Comparison of ENCODE assay signal across 14 cellular contexts in genomic region chr6:35678021-35678654, GRCh38. TPM values are rescaled to one million over a fixed set of nuclear protein-coding genes. Genes with fewer than 3 reads are reported as not detected.
DNase-seq lines count a peak whose midpoint lies in the region; ATAC-seq and TF ChIP-seq lines count a peak whose summit lies in the region.
"Had no signal": no experiment of that assay in that cellular context is flagged by ENCODE, and none has a peak within 500 bp of the region (broad histone marks: within the 10 kb centered on the region; RNA-seq: fewer than 3 reads in every experiment).

No MANE protein-coding gene starts in this region.

- H3K4me1 Mint-ChIP-seq in activated naive CD4-positive, alpha-beta T cell treated with anti-CD3 and anti-CD28 coated beads for 36 hours (ENCODE audit: low read depth): peaks cover 87% of the 10 kb centered on the region
- peaks cover 59% of the 10 kb centered on the region for H3K4me1 Mint-ChIP-seq in T-helper 17 cell
- H3K4me1 Mint-ChIP-seq in endodermal cell: peaks cover 41% of the 10 kb centered on the region

- in situ Hi-C loops in transverse colon (cut with MboI; ENCODE audit: low pct_ligation_motif_present in 1 of 4, low pct_unique_long_range_greater_than_20kb in 1 of 4, low sequenced_read_pairs in 3 of 4): no loop called here
- in situ Hi-C loops in GM13976 (cut with MboI; ENCODE audit: low sequenced_read_pairs, unreplicated experiment): no loop called here

- TF ChIP-seq POLR2A in transverse colon (IDR thresholded peaks at IDR 0.05): no peak

- H3K9me3 Mint-ChIP-seq in activated naive CD4-positive, alpha-beta T cell treated with anti-CD3 and anti-CD28 coated beads for 36 hours: peaks cover 2% of the 10 kb centered on the region
- no peaks in the 10 kb centered on the region for H3K9me3 Mint-ChIP-seq in endodermal cell

- H3K36me3 Mint-ChIP-seq in activated naive CD4-positive, alpha-beta T cell treated with anti-CD3 and anti-CD28 coated beads for 36 hours (ENCODE audit: low read depth): peaks cover 29% of the 10 kb centered on the region
- peaks cover 6% of the 10 kb centered on the region for H3K36me3 Mint-ChIP-seq in T-helper 17 cell (ENCODE audit: low read depth)
- H3K36me3 Mint-ChIP-seq in endodermal cell (ENCODE audit: low read depth): peaks cover 10% of the 10 kb centered on the region

- no peaks in the 10 kb centered on the region for H4K20me1 ChIP-seq in smooth muscle cell (ENCODE audit: low read depth)

- no peak overlapping the region for H2AFZ ChIP-seq in smooth muscle cell (ENCODE audit: low read depth)

- H3K9ac ChIP-seq in endodermal cell (ENCODE audit: extremely low read depth, low read length, poor library complexity, severe bottlenecking) (no peak overlapping the region), smooth muscle cell (ENCODE audit: low read depth) (no peak overlapping the region)

- TF ChIP-seq CTCF in endodermal cell (conservative IDR thresholded peaks at IDR 0.05): no peak
- no peak for TF ChIP-seq CTCF in smooth muscle cell (IDR thresholded peaks at IDR 0.05; ENCODE audit: borderline replicate concordance, insufficient read depth, poor library complexity, severe bottlenecking)
- TF ChIP-seq CTCF in transverse colon (IDR thresholded peaks at IDR 0.05): no peak
- no peak for TF ChIP-seq CTCF in GM13976 (IDR thresholded peaks at IDR 0.05; ENCODE audit: borderline replicate concordance, control extremely low read depth, extremely low read depth, insufficient read depth, missing control alignments)

- no peaks in the 10 kb centered on the region for H3K27me3 Mint-ChIP-seq in activated naive CD4-positive, alpha-beta T cell treated with anti-CD3 and anti-CD28 coated beads for 36 hours (ENCODE audit: low read depth)
- H3K27me3 Mint-ChIP-seq in T-helper 17 cell: no peaks in the 10 kb centered on the region
- no peaks in the 10 kb centered on the region for H3K27me3 Mint-ChIP-seq in endodermal cell (ENCODE audit: insufficient read depth)

- CTCF ChIA-PET in activated naive CD4-positive, alpha-beta T cell treated with anti-CD3 and anti-CD28 coated beads for 36 hours (lab: Charles Lee): interaction anchor here (0.6 to 1.4 kb wide), 7 partner anchors 11 to 415 kb away, joined by 3 to 5 read pairs (median 4); no protein-coding TSS in a partner anchor

- no peaks in the 10 kb centered on the region for H3F3A ChIP-seq in smooth muscle cell (ENCODE audit: low read depth)

- H3K9me3 ChIP-seq in T-helper 17 cell (ENCODE audit: control insufficient read depth, low read length, poor library complexity, severe bottlenecking) (no peaks in the 10 kb centered on the region), endodermal cell (ENCODE audit: control insufficient read depth, low read length) (no peaks in the 10 kb centered on the region), smooth muscle cell (replicated peaks; ENCODE audit: low read depth) (no peaks in the 10 kb centered on the region), transverse colon (no peaks in the 10 kb centered on the region)
- H3K9me3 ChIP-seq: prostate gland had no signal

- no peak overlapping the region for H3K4me3 ChIP-seq in endodermal cell (ENCODE audit: low read length)
- H3K4me3 ChIP-seq in smooth muscle cell: no peak overlapping the region
- no peak overlapping the region for H3K4me3 ChIP-seq in transverse colon
- H3K4me3 ChIP-seq: prostate gland had no signal

- no peak for TF ChIP-seq EP300 in transverse colon (IDR thresholded peaks at IDR 0.05; ENCODE audit: low read depth)

- peak; percentile 29 for ATAC-seq in T-helper 17 cell

- H3K4me2 ChIP-seq in smooth muscle cell: peak overlapping the region; percentile 8

- DNase-seq in activated naive CD4-positive, alpha-beta T cell treated with anti-CD3 and anti-CD28 coated beads for 36 hours: no peak
- DNase-seq in activated naive CD4-positive, alpha-beta T cell (lab: John Stamatoyannopoulos, UW): no peak
- no peak for DNase-seq in T-helper 17 cell
- DNase-seq in endodermal cell: no peak
- DNase-seq in smooth muscle cell (lab: John Stamatoyannopoulos, UW; ENCODE audit: unreplicated experiment): no peak
- DNase-seq in transverse colon: no peak
- DNase-seq in GM13976 (ENCODE audit: low spot score): no peak
- no peak for DNase-seq in posterior vena cava (ENCODE audit: low spot score)
- DNase-seq: activated CD4-positive, alpha-beta T cell treated with anti-CD3 and anti-CD28 coated beads for 48 hours; activated naive CD4-positive, alpha-beta T cell treated with Interleukin-2 at 50 U/mL for 16 hours; MM.1S; NCI-H2171; SW 1271 had no signal

- H3K27me3 ChIP-seq in endodermal cell (ENCODE audit: control insufficient read depth, insufficient read depth, low read length, poor library complexity, severe bottlenecking) (no peaks in the 10 kb centered on the region), smooth muscle cell (ENCODE audit: low read depth) (no peaks in the 10 kb centered on the region), transverse colon (no peaks in the 10 kb centered on the region)

- peak overlapping the region; percentile 13 for H3K4me3 Mint-ChIP-seq in activated naive CD4-positive, alpha-beta T cell treated with anti-CD3 and anti-CD28 coated beads for 36 hours
- H3K4me3 Mint-ChIP-seq in T-helper 17 cell (peak overlapping the region; percentile 82), endodermal cell (no peak overlapping the region)

- WGBS in endodermal cell (ENCODE audit: insufficient coverage in 1 of 2, insufficient read length in 1 of 2), 2 experiments: 85 to 90% methylated on average over 3 of the region's 4 CpGs
- 62% methylated on average over 4 of the region's 4 CpGs for WGBS in smooth muscle cell (ENCODE audit: low lambda C conversion rate)
- WGBS in transverse colon (ENCODE audit: low coverage in 1 of 2), 2 donors: 55 to 63% methylated on average over 3 to 4 of the region's 4 CpGs

- peak overlapping the region; percentile 72 for H3K27ac Mint-ChIP-seq in activated naive CD4-positive, alpha-beta T cell treated with anti-CD3 and anti-CD28 coated beads for 36 hours
- peak overlapping the region; percentile 92 for H3K27ac Mint-ChIP-seq in T-helper 17 cell
- peak overlapping the region; percentile 2 for H3K27ac Mint-ChIP-seq in endodermal cell

- peaks cover 22% of the 10 kb centered on the region for H3K4me1 ChIP-seq in endodermal cell (ENCODE audit: control insufficient read depth, insufficient read depth, low read length)
- no peaks in the 10 kb centered on the region for H3K4me1 ChIP-seq in smooth muscle cell (ENCODE audit: low read depth)
- peaks cover 6 to 83% (median 34%) of the 10 kb centered on the region in 4 donors for H3K4me1 ChIP-seq in transverse colon

- H3K36me3 ChIP-seq in endodermal cell (ENCODE audit: control insufficient read depth, insufficient read depth, low read length) (no peaks in the 10 kb centered on the region), smooth muscle cell (ENCODE audit: low read depth) (no peaks in the 10 kb centered on the region), transverse colon (peaks cover 0 to 30% (median 4%) of the 10 kb centered on the region in 4 donors)

- H3K79me2 ChIP-seq in smooth muscle cell (ENCODE audit: low read depth): no peaks in the 10 kb centered on the region

- H3K27ac ChIP-seq in endodermal cell (ENCODE audit: low read depth, low read length) (no peak overlapping the region), smooth muscle cell (ENCODE audit: low read depth) (peak overlapping the region; percentile 11), transverse colon (no peak overlapping the region)

- intact Hi-C loops in activated naive CD4-positive, alpha-beta T cell treated with anti-CD3 and anti-CD28 coated beads for 36 hours (cut with micrococcal nuclease): no loop called here
- intact Hi-C loops in transverse colon (cut with DNase I; ENCODE audit: low total_unique reads): no loop called here
- intact Hi-C loops in posterior vena cava (cut with DNase I): no loop called here

RNA-seq across cellular contexts. Expression of gene FKBP5, which starts 10.6 kb away (rescaled TPM):
- total RNA-seq in activated naive CD4-positive, alpha-beta T cell treated with anti-CD3 and anti-CD28 coated beads for 36 hours: 100 to 1,000 TPM; 202 to 208 TPM
- total RNA-seq in T-helper 17 cell: 10 to 100 TPM; 53.3 to 60.8 TPM
- 10 to 100 TPM; 27.0 to 53.3 TPM for total RNA-seq in endodermal cell
- polyA plus RNA-seq in endodermal cell (2013, experiment 1 of 2): 22.6 TPM
- 22.4 TPM for polyA plus RNA-seq in endodermal cell (2013, experiment 2 of 2)
- total RNA-seq in smooth muscle cell: 0.85 TPM in 2 replicates
- polyA plus RNA-seq in smooth muscle cell: 1.6 and 3.8 TPM in 2 replicates
- 100 to 1,000 TPM in 3 of 4 donors, 10 to 100 TPM in 1; 82.8 to 299 (median 254) TPM for total RNA-seq in transverse colon
- 100 to 1,000 TPM in 1 of 2 donors, 10 to 100 TPM in 1; 83.1 to 193 TPM for total RNA-seq in posterior vena cava

RNA-seq across cellular contexts. Expression of gene ARMC12, which starts 58.7 kb away (rescaled TPM):
- 1 to 10 TPM; 3.1 to 3.9 TPM for total RNA-seq in activated naive CD4-positive, alpha-beta T cell treated with anti-CD3 and anti-CD28 coated beads for 36 hours
- total RNA-seq in T-helper 17 cell: 1 to 10 TPM in 1 of 2 donors, under 1 TPM in 1; 0.78 to 1.2 TPM
- under 1 TPM; 0.57 to 0.93 TPM for total RNA-seq in endodermal cell
- polyA plus RNA-seq in endodermal cell (2013, experiment 1 of 2): 2.4 TPM
- polyA plus RNA-seq in endodermal cell (2013, experiment 2 of 2): 1.8 TPM
- total RNA-seq in smooth muscle cell: 0.18 and 3.5 TPM in 2 replicates
- polyA plus RNA-seq in smooth muscle cell: not detected in 2 replicates
- 1 to 10 TPM in 1 of 4 donors, under 1 TPM in 1, not detected in 2; 0.68 to 1.5 TPM for total RNA-seq in transverse colon
- total RNA-seq in posterior vena cava: 1 to 10 TPM in 1 of 2 donors, under 1 TPM in 1; 0.57 to 1.1 TPM

Comparison
In these comparisons a context has a peak if more than half of its experiments do, and no peak if none do; other contexts are left out.
1. H3K27ac Mint-ChIP-seq: peak in every context shown above with its lines; median percentile 92 in T-helper 17 cell; 72 in activated naive CD4-positive, alpha-beta T cell treated with anti-CD3 and anti-CD28 coated beads for 36 hours; 2 in endodermal cell.
2. RNA of gene FKBP5, which starts 10.6 kb away (total RNA-seq): 82.8 to 299 TPM in transverse colon, 202 to 208 TPM in activated naive CD4-positive, alpha-beta T cell treated with anti-CD3 and anti-CD28 coated beads for 36 hours, 83.1 to 193 TPM in posterior vena cava, 53.3 to 60.8 TPM in T-helper 17 cell and 27.0 to 53.3 TPM in endodermal cell; 0.85 TPM in smooth muscle cell; every median in the first group is over 10 times any median in the second.